ENCODE assay signal across 6 cellular contexts in the genomic region with DNA sequence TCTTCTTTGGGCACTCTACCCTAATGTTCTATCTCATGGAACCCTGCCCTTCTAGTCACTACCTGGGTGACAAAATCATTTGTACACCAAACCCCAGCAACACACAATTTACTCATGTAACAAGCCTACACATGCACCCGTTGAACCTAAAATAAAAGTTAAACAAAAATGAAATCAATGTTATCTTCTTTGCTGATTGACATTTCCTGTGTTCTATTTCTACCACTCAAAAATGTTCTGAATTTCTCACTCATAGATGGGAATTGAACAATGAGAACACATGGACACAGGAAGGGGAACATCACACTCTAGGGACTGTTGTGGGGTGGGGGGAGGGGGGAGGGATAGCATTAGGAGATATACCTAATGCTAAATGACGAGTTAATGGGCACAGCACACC. TPM values are rescaled to one million over a fixed set of nuclear protein-coding genes. Genes with fewer than 3 reads are reported as not detected.
"Had no signal": no experiment of that assay in that cellular context is flagged by ENCODE, and none has a peak within 500 bp of the region (broad histone marks: within the 10 kb centered on the region; RNA-seq: fewer than 3 reads in every experiment).

No MANE protein-coding gene starts in this region.

RNA-seq across cellular contexts. Expression of a gene that starts 8.8 kb away (rescaled TPM):
- total RNA-seq: HepG2, HT-29, HT1080, IMR-90, K562 had no signal
- polyA plus RNA-seq: HepG2, IgD-negative memory B cell, IMR-90, K562 had no signal

RNA-seq across cellular contexts. Expression of a gene that starts 16.8 kb away (rescaled TPM):
- total RNA-seq: HepG2, HT-29, HT1080, IMR-90, K562 had no signal
- polyA plus RNA-seq: HepG2, IgD-negative memory B cell, IMR-90, K562 had no signal

RNA-seq across cellular contexts. Expression of a gene that starts 47.0 kb away (rescaled TPM):
- total RNA-seq: HepG2, HT-29, HT1080, IMR-90, K562 had no signal
- polyA plus RNA-seq: HepG2, IgD-negative memory B cell, IMR-90, K562 had no signal
